In the genomic region with DNA sequence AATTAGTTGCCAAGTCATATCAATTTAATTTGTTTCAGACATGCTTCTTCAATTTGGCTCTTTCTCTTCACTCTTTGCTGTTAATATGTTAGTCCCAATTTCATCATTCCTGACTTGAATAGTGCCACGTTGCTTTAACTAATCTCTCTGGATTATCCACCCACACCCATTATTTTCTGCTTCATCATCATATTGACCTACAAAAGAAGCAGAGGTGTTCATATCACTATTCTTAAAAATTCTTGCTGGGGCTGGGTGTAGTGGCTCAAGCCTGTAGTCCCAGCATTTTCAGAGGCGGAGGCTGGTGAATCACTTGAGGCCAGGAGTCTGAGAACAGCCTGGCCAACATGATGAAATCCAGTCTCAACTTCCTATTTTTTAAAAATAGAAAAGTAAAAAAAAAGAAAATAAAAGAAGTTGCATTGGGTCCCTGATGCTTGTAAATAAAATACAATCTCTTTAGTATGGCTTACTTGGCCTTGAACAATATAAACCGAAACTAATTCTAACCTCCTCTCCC, we compare ENCODE assay signal across 1 cellular context.
TF ChIP-seq lines count a peak whose summit lies in the region.

No MANE protein-coding gene starts in this region.

TF ChIP-seq in K562, 482 proteins besides CTCF, POLR2A, EP300 and RAD21:
- TF ChIP-seq, protein P1, sequence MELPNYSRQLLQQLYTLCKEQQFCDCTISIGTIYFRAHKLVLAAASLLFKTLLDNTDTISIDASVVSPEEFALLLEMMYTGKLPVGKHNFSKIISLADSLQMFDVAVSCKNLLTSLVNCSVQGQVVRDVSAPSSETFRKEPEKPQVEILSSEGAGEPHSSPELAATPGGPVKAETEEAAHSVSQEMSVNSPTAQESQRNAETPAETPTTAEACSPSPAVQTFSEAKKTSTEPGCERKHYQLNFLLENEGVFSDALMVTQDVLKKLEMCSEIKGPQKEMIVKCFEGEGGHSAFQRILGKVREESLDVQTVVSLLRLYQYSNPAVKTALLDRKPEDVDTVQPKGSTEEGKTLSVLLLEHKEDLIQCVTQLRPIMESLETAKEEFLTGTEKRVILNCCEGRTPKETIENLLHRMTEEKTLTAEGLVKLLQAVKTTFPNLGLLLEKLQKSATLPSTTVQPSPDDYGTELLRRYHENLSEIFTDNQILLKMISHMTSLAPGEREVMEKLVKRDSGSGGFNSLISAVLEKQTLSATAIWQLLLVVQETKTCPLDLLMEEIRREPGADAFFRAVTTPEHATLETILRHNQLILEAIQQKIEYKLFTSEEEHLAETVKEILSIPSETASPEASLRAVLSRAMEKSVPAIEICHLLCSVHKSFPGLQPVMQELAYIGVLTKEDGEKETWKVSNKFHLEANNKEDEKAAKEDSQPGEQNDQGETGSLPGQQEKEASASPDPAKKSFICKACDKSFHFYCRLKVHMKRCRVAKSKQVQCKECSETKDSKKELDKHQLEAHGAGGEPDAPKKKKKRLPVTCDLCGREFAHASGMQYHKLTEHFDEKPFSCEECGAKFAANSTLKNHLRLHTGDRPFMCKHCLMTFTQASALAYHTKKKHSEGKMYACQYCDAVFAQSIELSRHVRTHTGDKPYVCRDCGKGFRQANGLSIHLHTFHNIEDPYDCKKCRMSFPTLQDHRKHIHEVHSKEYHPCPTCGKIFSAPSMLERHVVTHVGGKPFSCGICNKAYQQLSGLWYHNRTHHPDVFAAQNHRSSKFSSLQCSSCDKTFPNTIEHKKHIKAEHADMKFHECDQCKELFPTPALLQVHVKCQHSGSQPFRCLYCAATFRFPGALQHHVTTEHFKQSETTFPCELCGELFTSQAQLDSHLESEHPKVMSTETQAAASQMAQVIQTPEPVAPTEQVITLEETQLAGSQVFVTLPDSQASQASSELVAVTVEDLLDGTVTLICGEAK (IDR thresholded peaks at IDR 0.05) = no peak
- TF ChIP-seq, protein P1 (CRISPR knock-in tag; IDR thresholded peaks at IDR 0.05) = no peak
- TF ChIP-seq ZNF3 (CRISPR knock-in tag; IDR thresholded peaks at IDR 0.05) (no peak), MAFG (tag; conservative IDR thresholded peaks at IDR 0.05) (0 out of 2 replicates have a peak, but pooled peaks have one; percentile 13)
